ENCODE assay signal across 1 cellular context in genomic region chr4:87390931-87391782, GRCh38.
TF ChIP-seq lines count a peak whose summit lies in the region.

HSD17B11 (minus strand) TSS chr4:87391188; CDS start chr4:87391070, 118 bp downstream.

TF ChIP-seq in GM12878, 131 proteins besides CTCF, POLR2A, EP300 and RAD21 (continued from another document and continues in another):
- TF ChIP-seq IKZF1 (conservative IDR thresholded peaks at IDR 0.05) (peak; percentile 88), ETV6 (conservative IDR thresholded peaks at IDR 0.05 in 1 of 2, IDR thresholded peaks at IDR 0.05 in 1 of 2; ENCODE audit: borderline replicate concordance in 1 of 2, low read depth in 1 of 2) (no peak), USF2 (IDR thresholded peaks at IDR 0.05; ENCODE audit: borderline replicate concordance, low read depth, low read length) (no peak), ATF3 (IDR thresholded peaks at IDR 0.05; ENCODE audit: borderline replicate concordance, extremely low read depth, low read depth, low read length) (no peak), YBX1 (IDR thresholded peaks at IDR 0.05) (no peak), CHD1 (IDR thresholded peaks at IDR 0.05; ENCODE audit: low read depth, low read length) (no peak), BCL11A (IDR thresholded peaks at IDR 0.05; ENCODE audit: low read depth, low read length) (no peak), YY1 (IDR thresholded peaks at IDR 0.05; ENCODE audit: low read depth, low read length) (peak; percentile 46), GABPA (IDR thresholded peaks at IDR 0.05; ENCODE audit: low read depth) (peak; percentile 57; the same call in 1 of the 2 replicates), STAT1 (conservative IDR thresholded peaks at IDR 0.05) (no peak), CUX1 (IDR thresholded peaks at IDR 0.05; ENCODE audit: insufficient replicate concordance, low read depth, low read length) (no peak), SP1 (IDR thresholded peaks at IDR 0.05; ENCODE audit: low read depth, low read length) (peak; percentile 10), NR2C2 (IDR thresholded peaks at IDR 0.05; ENCODE audit: borderline replicate concordance, control insufficient read depth, insufficient read length, low read depth) (no peak), KDM1A (IDR thresholded peaks at IDR 0.05; ENCODE audit: borderline replicate concordance) (no peak), EED (IDR thresholded peaks at IDR 0.05; ENCODE audit: low read depth) (peak; percentile 35), SIN3A (IDR thresholded peaks at IDR 0.05; ENCODE audit: low read depth, low read length) (peak; percentile 67; the same call in 1 of the 2 replicates), MLLT1 (IDR thresholded peaks at IDR 0.05) (peak; percentile 60; the same call in 1 of the 2 replicates), BCL3 (IDR thresholded peaks at IDR 0.05; ENCODE audit: borderline replicate concordance, insufficient read depth, low read depth, low read length, poor library complexity, severe bottlenecking) (no peak), SIX5 (IDR thresholded peaks at IDR 0.05; ENCODE audit: low read depth, low read length, severe bottlenecking) (no peak), NR2F1 (conservative IDR thresholded peaks at IDR 0.05) (no peak), CEBPB (IDR thresholded peaks at IDR 0.05; ENCODE audit: borderline replicate concordance in 1 of 2, low read depth in 2 of 2, low read length in 2 of 2) (peak in 1 of 2 experiments; percentile 79; a peak in 1 of 4 replicates), TARDBP (IDR thresholded peaks at IDR 0.05; ENCODE audit: borderline replicate concordance) (no peak), ZNF217 (IDR thresholded peaks at IDR 0.05) (no peak), RFX5 (IDR thresholded peaks at IDR 0.05; ENCODE audit: low read depth, low read length) (no peak), E2F8 (IDR thresholded peaks at IDR 0.05; ENCODE audit: low read depth, partially characterized antibody) (no peak), IRF5 (IDR thresholded peaks at IDR 0.05; ENCODE audit: borderline replicate concordance) (no peak), TCF7 (IDR thresholded peaks at IDR 0.05; ENCODE audit: borderline replicate concordance) (peak; percentile 40; the same call in 1 of the 2 replicates), JUND (IDR thresholded peaks at IDR 0.05; ENCODE audit: low read depth, low read length) (no peak), SKIL (IDR thresholded peaks at IDR 0.05; ENCODE audit: low read depth, poor library complexity, severe bottlenecking) (no peak), HSF1 (IDR thresholded peaks at IDR 0.05; ENCODE audit: low read depth, low read length) (no peak), MYB (IDR thresholded peaks at IDR 0.05; ENCODE audit: borderline replicate concordance, low read depth, low read length) (no peak), ZNF24 (IDR thresholded peaks at IDR 0.05) (no peak), FOS (IDR thresholded peaks at IDR 0.05; ENCODE audit: borderline replicate concordance, extremely low read depth, insufficient read length) (no peak), SREBF2 (IDR thresholded peaks at IDR 0.05; ENCODE audit: low read length) (no peak), USF1 (IDR thresholded peaks at IDR 0.05; ENCODE audit: borderline replicate concordance, extremely low read length, insufficient read depth, low read depth, low read length) (no peak), CBFB (IDR thresholded peaks at IDR 0.05; ENCODE audit: low read depth) (no peak), FOXK2 (IDR thresholded peaks at IDR 0.05) (no peak), NRF1 (conservative IDR thresholded peaks at IDR 0.05; ENCODE audit: low read depth, low read length) (no peak), POLR2AphosphoS5 (IDR thresholded peaks at IDR 0.05; ENCODE audit: low read length) (peak; percentile 91), NKRF (conservative IDR thresholded peaks at IDR 0.05) (peak; percentile 62; the same call in 1 of the 2 replicates)
